In genomic region chr15:50354838-50355611, GRCh38 we compare ENCODE assay signal across 8 cellular contexts. TPM values are rescaled to one million over a fixed set of nuclear protein-coding genes. Genes with fewer than 3 reads are reported as not detected.
A peak's percentile ranks its signal among the peaks of the same experiment; 100 is the strongest.
DNase-seq lines count a peak whose midpoint lies in the region; ATAC-seq and TF ChIP-seq lines count a peak whose summit lies in the region.

Gene GABPB1, minus strand, starts transcription at chr15:50355198. Its CDS starts 45,400 bp downstream, at chr15:50309798.

- peak within 1 kb of the TSS; percentile 76 for H3K4me3 ChIP-seq in coronary artery

- TF ChIP-seq CTCF in AG09319 (IDR thresholded peaks at IDR 0.05; ENCODE audit: low read depth, low read length) (no peak), coronary artery (IDR thresholded peaks at IDR 0.05) (no peak)

- TF ChIP-seq POLR2A in GM19099 (IDR thresholded peaks at IDR 0.05; ENCODE audit: extremely low read depth, insufficient read length, low read depth) = peak; percentile 89

- H3K27ac ChIP-seq in coronary artery = peak within 1 kb of the TSS; percentile 95 to 98

- H3K27me3 Mint-ChIP-seq in activated CD4-positive, alpha-beta T cell treated with anti-CD3 and anti-CD28 coated beads, Interleukin-2, amount 10 ng/mL, durations not matched to agents 7 days and 5 days = no peaks in the 10 kb centered on the region

- POLR2A ChIA-PET in activated CD4-positive, alpha-beta T cell treated with anti-CD3 and anti-CD28 coated beads, Interleukin-2, amount 10 ng/mL, durations not matched to agents 7 days and 5 days (lab: Charles Lee) = interaction anchor here (0.6 to 0.7 kb wide), 3 partner anchors 114 to 526 kb away, joined by 3 to 4 read pairs (median 3); no protein-coding TSS in a partner anchor

- peak within 1 kb of the TSS; percentile 99 for H3K27ac Mint-ChIP-seq in activated CD4-positive, alpha-beta T cell treated with anti-CD3 and anti-CD28 coated beads, Interleukin-2, amount 10 ng/mL, durations not matched to agents 7 days and 5 days

- CTCF ChIA-PET in activated CD4-positive, alpha-beta T cell treated with anti-CD3 and anti-CD28 coated beads, Interleukin-2, amount 10 ng/mL, durations not matched to agents 7 days and 5 days (lab: Charles Lee) = interaction anchor here (0.7 to 1.3 kb wide), 3 partner anchors 8 to 273 kb away, joined by 3 to 4 read pairs (median 3); no protein-coding TSS in a partner anchor

- DNase-seq in AG09319 (ENCODE audit: extremely low read depth, low read depth) (peak; percentile 90), NCI-H524 treated with DMSO at 0.1 percent for 48 hours (lab: John Stamatoyannopoulos, UW) (peak; percentile 79), coronary artery (ENCODE audit: low spot score) (peak; percentile 92), left kidney (ENCODE audit: low read depth, low spot score) (peak; percentile 96)
- peak; percentile 88 for DNase-seq in activated CD4-positive, alpha-beta T cell treated with anti-CD3 and anti-CD28 coated beads, Interleukin-2, amount 10 ng/mL, durations not matched to agents 7 days and 5 days
- peak; percentile 90 for DNase-seq in stimulated activated CD4-positive, alpha-beta T cell treated with anti-CD3 and anti-CD28 coated beads, Interleukin-1b, Interleukin-23, amount 100 ng/mL, for 48 hours

- H3K9me3 Mint-ChIP-seq in activated CD4-positive, alpha-beta T cell treated with anti-CD3 and anti-CD28 coated beads, Interleukin-2, amount 10 ng/mL, durations not matched to agents 7 days and 5 days = no peaks in the 10 kb centered on the region

- peaks cover 42% of the 10 kb centered on the region for H3K4me1 Mint-ChIP-seq in activated CD4-positive, alpha-beta T cell treated with anti-CD3 and anti-CD28 coated beads, Interleukin-2, amount 10 ng/mL, durations not matched to agents 7 days and 5 days

- peak; percentile 59 for ATAC-seq in HG03439 (IDR thresholded peaks at IDR 0.05; ENCODE audit: unreplicated experiment)

- peaks cover 57% of the 10 kb centered on the region for H3K36me3 Mint-ChIP-seq in activated CD4-positive, alpha-beta T cell treated with anti-CD3 and anti-CD28 coated beads, Interleukin-2, amount 10 ng/mL, durations not matched to agents 7 days and 5 days (ENCODE audit: low read depth)

- H3K4me3 Mint-ChIP-seq in activated CD4-positive, alpha-beta T cell treated with anti-CD3 and anti-CD28 coated beads, Interleukin-2, amount 10 ng/mL, durations not matched to agents 7 days and 5 days = peak within 1 kb of the TSS; percentile 82

RNA-seq across cellular contexts. Expression of gene GABPB1, which starts in this region (rescaled TPM):
- total RNA-seq in activated CD4-positive, alpha-beta T cell treated with anti-CD3 and anti-CD28 coated beads, Interleukin-2, amount 10 ng/mL, durations not matched to agents 7 days and 5 days = 10 to 100 TPM; 30.0 to 34.9 TPM

Comparison
In these comparisons a context has a peak if more than half of its experiments do, and no peak if none do; other contexts are left out.
1. Peak in every context shown above with its lines: DNase-seq, ATAC-seq, H3K4me3 ChIP-seq and H3K27ac ChIP-seq.